10 cellular contexts compared by ENCODE assay signal in genomic region chr6:165659945-165660862, GRCh38. TPM values are rescaled to one million over a fixed set of nuclear protein-coding genes. Genes with fewer than 3 reads are reported as not detected.
DNase-seq lines count a peak whose midpoint lies in the region; ATAC-seq, FAIRE-seq and TF ChIP-seq lines count a peak whose summit lies in the region.
"Had no signal": no experiment of that assay in that cellular context is flagged by ENCODE, and none has a peak within 500 bp of the region (broad histone marks: within the 10 kb centered on the region; RNA-seq: fewer than 3 reads in every experiment).

No MANE protein-coding gene starts in this region.

- H3K27ac ChIP-seq in endothelial cell of umbilical vein (ENCODE audit: insufficient read depth, low read depth, low read length) = no peak overlapping the region
- peak overlapping the region in 1 of 4 donors; percentile 72 for H3K27ac ChIP-seq in upper lobe of left lung
- H3K27ac ChIP-seq: BLaER1 treated with 17β-estradiol and CSF1 and Interleukin-3, amounts not matched to agents 10 nM and 100 nM had no signal

- peaks cover 45% of the 10 kb centered on the region for H3K27me3 Mint-ChIP-seq in activated CD4-positive, alpha-beta memory T cell treated with anti-CD3 and anti-CD28 coated beads, Interleukin-2, amount 10 ng/mL, durations not matched to agents 7 days and 5 days
- peaks cover 33% of the 10 kb centered on the region for H3K27me3 Mint-ChIP-seq in activated CD4-positive, alpha-beta memory T cell treated with anti-CD3 and anti-CD28 coated beads for 36 hours
- peaks cover 53% of the 10 kb centered on the region for H3K27me3 Mint-ChIP-seq in mesothelial cell of epicardium (ENCODE audit: low read depth)

- H2AFZ ChIP-seq in endothelial cell of umbilical vein (ENCODE audit: low read depth, low read length) = peak overlapping the region; percentile 71

- intact Hi-C loops in activated CD4-positive, alpha-beta memory T cell treated with anti-CD3 and anti-CD28 coated beads for 36 hours (cut with micrococcal nuclease) = loop anchor here (1.0 kb wide), 1 partner anchor 11 kb away; no protein-coding TSS in a partner anchor
- intact Hi-C loops in endothelial cell of umbilical vein (cut with micrococcal nuclease) = loop anchor here (1.0 to 5.0 kb wide), 4 partner anchors 24 to 115 kb away; no protein-coding TSS in a partner anchor

- peaks cover 2% of the 10 kb centered on the region for H3K79me2 ChIP-seq in endothelial cell of umbilical vein (ENCODE audit: control insufficient read depth, insufficient read depth, low read length)

- WGBS in upper lobe of left lung, 2 donors = 20 to 37% methylated on average over 13 to 42 of the region's 68 CpGs

- H3K4me3 ChIP-seq in endothelial cell of umbilical vein (replicated peaks in 1 of 3; ENCODE audit: insufficient read depth in 1 of 3, low read depth in 1 of 3, low read length in 3 of 3) (peak overlapping the region; percentile 43 to 83 (median 50)), upper lobe of left lung (peak overlapping the region; percentile 32 to 61 (median 54))
- H3K4me3 ChIP-seq: BLaER1 treated with 17β-estradiol and CSF1 and Interleukin-3, amounts not matched to agents 10 nM and 100 nM had no signal

- ATAC-seq in upper lobe of left lung (ENCODE audit: low FRiP score in 2 of 2) (peak in 1 of 2 donors; percentile 41), GM21447 (IDR thresholded peaks at IDR 0.05; ENCODE audit: unreplicated experiment) (no peak)

- no peak overlapping the region for H3K27ac Mint-ChIP-seq in activated CD4-positive, alpha-beta memory T cell treated with anti-CD3 and anti-CD28 coated beads, Interleukin-2, amount 10 ng/mL, durations not matched to agents 7 days and 5 days
- H3K27ac Mint-ChIP-seq in activated CD4-positive, alpha-beta memory T cell treated with anti-CD3 and anti-CD28 coated beads for 36 hours = no peak overlapping the region
- peak overlapping the region; percentile 54 for H3K27ac Mint-ChIP-seq in mesothelial cell of epicardium

- CTCF ChIA-PET in activated CD4-positive, alpha-beta memory T cell treated with anti-CD3 and anti-CD28 coated beads, Interleukin-2, amount 10 ng/mL, durations not matched to agents 7 days and 5 days (lab: Charles Lee) = no interaction called here
- CTCF ChIA-PET in activated CD4-positive, alpha-beta memory T cell treated with anti-CD3 and anti-CD28 coated beads for 36 hours (lab: Charles Lee) = no interaction called here
- CTCF ChIA-PET in endothelial cell of umbilical vein (lab: Charles Lee) = interaction anchor here (1.6 to 4.1 kb wide), 2 partner anchors 16 to 220 kb away, joined by 7 to 20 read pairs; no protein-coding TSS in a partner anchor

- no peaks in the 10 kb centered on the region for H3K9me1 ChIP-seq in endothelial cell of umbilical vein (replicated peaks; ENCODE audit: control insufficient read depth, extremely low read depth, insufficient read depth, low read length)

- POLR2A ChIA-PET in activated CD4-positive, alpha-beta memory T cell treated with anti-CD3 and anti-CD28 coated beads, Interleukin-2, amount 10 ng/mL, durations not matched to agents 7 days and 5 days (lab: Charles Lee) = no interaction called here
- POLR2A ChIA-PET in activated CD4-positive, alpha-beta memory T cell treated with anti-CD3 and anti-CD28 coated beads for 36 hours (lab: Charles Lee) = no interaction called here
- POLR2A ChIA-PET in endothelial cell of umbilical vein (lab: Charles Lee) = no interaction called here

- FAIRE-seq in endothelial cell of umbilical vein (lab: Jason Lieb, UNC) = no peak

- H3K36me3 ChIP-seq in endothelial cell of umbilical vein (ENCODE audit: control insufficient read depth in 2 of 2, extremely low read depth in 1 of 2, insufficient read depth in 2 of 2, low read length in 2 of 2) = no peaks in the 10 kb centered on the region
- H3K36me3 ChIP-seq in upper lobe of left lung = no peaks in the 10 kb centered on the region
- H3K36me3 ChIP-seq: BLaER1 treated with 17β-estradiol and CSF1 and Interleukin-3, amounts not matched to agents 10 nM and 100 nM had no signal

- peaks cover 8% of the 10 kb centered on the region for H3K4me1 Mint-ChIP-seq in activated CD4-positive, alpha-beta memory T cell treated with anti-CD3 and anti-CD28 coated beads, Interleukin-2, amount 10 ng/mL, durations not matched to agents 7 days and 5 days
- H3K4me1 Mint-ChIP-seq in activated CD4-positive, alpha-beta memory T cell treated with anti-CD3 and anti-CD28 coated beads for 36 hours (ENCODE audit: low read depth) = no peaks in the 10 kb centered on the region
- H3K4me1 Mint-ChIP-seq in mesothelial cell of epicardium = peaks cover 29% of the 10 kb centered on the region

- H3K4me2 ChIP-seq in endothelial cell of umbilical vein (ENCODE audit: insufficient read depth, low read length) = peak overlapping the region; percentile 61
- H3K4me2 ChIP-seq: BLaER1 treated with 17β-estradiol and CSF1 and Interleukin-3, amounts not matched to agents 10 nM and 100 nM had no signal

- dilution Hi-C loops in endothelial cell of umbilical vein (cut with MboI; ENCODE audit: extremely low pct_ligation_motif_present, low sequenced_read_pairs) = no loop called here

- no peak for TF ChIP-seq CTCF in endothelial cell of umbilical vein (IDR thresholded peaks at IDR 0.05; ENCODE audit: extremely low read depth in 1 of 2, insufficient read depth in 1 of 2, low read depth in 1 of 2, low read length in 2 of 2)
- no peak for TF ChIP-seq CTCF in mesothelial cell of epicardium (IDR thresholded peaks at IDR 0.05; ENCODE audit: unreplicated experiment)
- TF ChIP-seq CTCF in upper lobe of left lung (IDR thresholded peaks at IDR 0.05) = no peak

- no peaks in the 10 kb centered on the region for H3K9me3 ChIP-seq in endothelial cell of umbilical vein (replicated peaks; ENCODE audit: control insufficient read depth, insufficient read depth, low read length)
- H3K9me3 ChIP-seq in upper lobe of left lung = no peaks in the 10 kb centered on the region

- H3K9me3 Mint-ChIP-seq in activated CD4-positive, alpha-beta memory T cell treated with anti-CD3 and anti-CD28 coated beads, Interleukin-2, amount 10 ng/mL, durations not matched to agents 7 days and 5 days = no peaks in the 10 kb centered on the region
- H3K9me3 Mint-ChIP-seq in activated CD4-positive, alpha-beta memory T cell treated with anti-CD3 and anti-CD28 coated beads for 36 hours = no peaks in the 10 kb centered on the region
- H3K9me3 Mint-ChIP-seq in mesothelial cell of epicardium = no peaks in the 10 kb centered on the region

- peaks cover 29 to 42% of the 10 kb centered on the region in 2 experiments for H3K27me3 ChIP-seq in endothelial cell of umbilical vein (ENCODE audit: control insufficient read depth in 2 of 2, insufficient read depth in 2 of 2, low read length in 2 of 2)
- H3K27me3 ChIP-seq in upper lobe of left lung = peaks cover 0 to 42% (median 16%) of the 10 kb centered on the region in 4 donors

- peak overlapping the region; percentile 17 for H3K4me3 Mint-ChIP-seq in activated CD4-positive, alpha-beta memory T cell treated with anti-CD3 and anti-CD28 coated beads, Interleukin-2, amount 10 ng/mL, durations not matched to agents 7 days and 5 days
- H3K4me3 Mint-ChIP-seq in activated CD4-positive, alpha-beta memory T cell treated with anti-CD3 and anti-CD28 coated beads for 36 hours = no peak overlapping the region
- peak overlapping the region; percentile 64 for H3K4me3 Mint-ChIP-seq in mesothelial cell of epicardium

- TF ChIP-seq POLR2A in endothelial cell of umbilical vein (IDR thresholded peaks at IDR 0.05; ENCODE audit: low read depth, low read length) (no peak), upper lobe of left lung (IDR thresholded peaks at IDR 0.05) (no peak)

- no peak for DNase-seq in activated CD4-positive, alpha-beta memory T cell treated with anti-CD3 and anti-CD28 coated beads, Interleukin-2, amount 10 ng/mL, durations not matched to agents 7 days and 5 days
- no peak for DNase-seq in activated CD4-positive, alpha-beta memory T cell treated with anti-CD3 and anti-CD28 coated beads for 36 hours
- DNase-seq in endothelial cell of umbilical vein (ENCODE audit: low read depth, low spot score) = no peak
- no peak for DNase-seq in mesothelial cell of epicardium (ENCODE audit: low spot score in 2 of 2, unreplicated experiment in 2 of 2)
- DNase-seq in upper lobe of left lung = peak in 1 of 2 donors; percentile 82
- no peak for DNase-seq in OCI-M2 (lab: John Stamatoyannopoulos, UW; ENCODE audit: unreplicated experiment)
- no peak for DNase-seq in activated gamma-delta T cell (lab: John Stamatoyannopoulos, UW)
- DNase-seq: activated naive CD4-positive, alpha-beta T cell treated with anti-CD3 and anti-CD28 coated beads, Interleukin-2, amount 50 U/mL, for 16 hours had no signal

- no peak for TF ChIP-seq EP300 in upper lobe of left lung (IDR thresholded peaks at IDR 0.05)

- peaks cover 3% of the 10 kb centered on the region for H3K36me3 Mint-ChIP-seq in activated CD4-positive, alpha-beta memory T cell treated with anti-CD3 and anti-CD28 coated beads, Interleukin-2, amount 10 ng/mL, durations not matched to agents 7 days and 5 days (ENCODE audit: low read depth)
- no peaks in the 10 kb centered on the region for H3K36me3 Mint-ChIP-seq in activated CD4-positive, alpha-beta memory T cell treated with anti-CD3 and anti-CD28 coated beads for 36 hours
- H3K36me3 Mint-ChIP-seq in mesothelial cell of epicardium = no peaks in the 10 kb centered on the region

- H3K4me1 ChIP-seq in endothelial cell of umbilical vein (ENCODE audit: control insufficient read depth, extremely low read depth, insufficient read depth, low read length) (peaks cover 13% of the 10 kb centered on the region), upper lobe of left lung (peaks cover 17 to 51% (median 32%) of the 10 kb centered on the region in 4 donors)

- no peaks in the 10 kb centered on the region for H4K20me1 ChIP-seq in endothelial cell of umbilical vein (replicated peaks; ENCODE audit: control insufficient read depth, extremely low read depth, insufficient read depth, low read length)

- peak overlapping the region; percentile 66 for H3K9ac ChIP-seq in endothelial cell of umbilical vein (replicated peaks; ENCODE audit: extremely low read depth, insufficient read depth, low read length)
- H3K9ac ChIP-seq: BLaER1 treated with 17β-estradiol and CSF1 and Interleukin-3, amounts not matched to agents 10 nM and 100 nM had no signal

- BruUV-seq in endothelial cell of umbilical vein (replicated peaks; lab: Mats Ljungman, UMichigan) = no TSS peak

RNA-seq across cellular contexts. Expression of gene PDE10A, which starts 2.8 kb away (rescaled TPM):
- not detected for total RNA-seq in activated CD4-positive, alpha-beta memory T cell treated with anti-CD3 and anti-CD28 coated beads, Interleukin-2, amount 10 ng/mL, durations not matched to agents 7 days and 5 days
- not detected for total RNA-seq in activated CD4-positive, alpha-beta memory T cell treated with anti-CD3 and anti-CD28 coated beads for 36 hours
- 2.9 and 6.5 TPM in 2 replicates for total RNA-seq in endothelial cell of umbilical vein
- 0.86 and 1.1 TPM in 2 replicates for polyA plus RNA-seq in endothelial cell of umbilical vein
- 0.74 and 0.80 TPM in 2 replicates for polyA plus RNA-seq in endothelial cell of umbilical vein (2011; cell fraction: cytosol; rRNA removed)
- 2.1 and 2.4 TPM in 2 replicates for polyA plus RNA-seq in endothelial cell of umbilical vein (2011; cell fraction: nucleus; rRNA removed)
- polyA plus RNA-seq in endothelial cell of umbilical vein (2012) = 2.1 and 7.1 TPM in 2 replicates
- 4.8 and 6.2 TPM in 2 replicates for polyA minus RNA-seq in endothelial cell of umbilical vein
- 94.2 TPM for polyA minus RNA-seq in endothelial cell of umbilical vein (2011; cell fraction: cytosol; rRNA and poly(A)+ RNA removed)
- 7.5 and 8.2 TPM in 2 replicates for polyA minus RNA-seq in endothelial cell of umbilical vein (2011; cell fraction: nucleus; rRNA and poly(A)+ RNA removed)
- total RNA-seq in mesothelial cell of epicardium = 12.8 to 14.3 TPM (median 13.0 TPM) in 3 replicates
- total RNA-seq in upper lobe of left lung = 1 to 10 TPM in 5 of 6 donors, under 1 TPM in 1; 0.89 to 4.9 (median 1.4) TPM
